13 cellular contexts compared by ENCODE assay signal in the genomic region with DNA sequence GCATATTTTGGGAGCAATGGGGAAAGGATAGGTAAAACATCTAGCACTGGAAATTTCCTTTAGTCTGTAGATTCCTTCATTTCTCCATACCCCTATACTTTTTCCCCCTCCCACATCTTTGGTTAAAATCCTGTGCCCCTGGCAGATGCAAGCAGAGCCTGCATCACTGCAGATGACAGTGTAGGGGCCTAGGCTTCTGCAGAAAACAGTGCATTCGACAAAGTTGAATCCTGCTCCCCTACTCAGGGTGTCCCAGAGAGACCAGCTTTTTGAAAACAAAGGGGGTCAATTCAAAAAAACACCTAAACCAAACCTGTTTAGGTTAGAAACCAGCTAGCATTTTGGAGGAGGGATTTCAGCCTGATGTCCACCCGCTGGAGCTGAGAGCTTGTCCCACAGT. TPM values are rescaled to one million over a fixed set of nuclear protein-coding genes. Genes with fewer than 3 reads are reported as not detected.
A peak's percentile ranks its signal among the peaks of the same experiment; 100 is the strongest.
DNase-seq lines count a peak whose midpoint lies in the region; ATAC-seq and TF ChIP-seq lines count a peak whose summit lies in the region.
"Had no signal": no experiment of that assay in that cellular context is flagged by ENCODE, and none has a peak within 500 bp of the region (broad histone marks: within the 10 kb centered on the region; RNA-seq: fewer than 3 reads in every experiment).

No MANE protein-coding gene starts in this region.

- WGBS in hepatocyte (ENCODE audit: low lambda C conversion rate, missing lambda C conversion rate), result 82% methylated on average over 2 of the region's 2 CpGs

- H3K4me3 Mint-ChIP-seq in naive thymus-derived CD4-positive, alpha-beta T cell, result no peak overlapping the region
- H3K4me3 Mint-ChIP-seq: activated CD8-positive, alpha-beta memory T cell treated with anti-CD3 and anti-CD28 coated beads, Interleukin-2, amount 10 ng/mL, durations not matched to agents 7 days and 5 days; stimulated activated naive CD8-positive, alpha-beta T cell treated with anti-CD3 and anti-CD28 coated beads, Interleukin-15, Interleukin-2, amounts not matched to agents 100 ng/mL and 50 ng/mL, for 24 hours had no signal

- H3K27me3 ChIP-seq in ascending aorta (no peaks in the 10 kb centered on the region), hepatocyte (no peaks in the 10 kb centered on the region), stomach smooth muscle (ENCODE audit: control insufficient read depth in 1 of 2, insufficient read depth in 2 of 2, low read length in 2 of 2) (no peaks in the 10 kb centered on the region)
- no peaks in the 10 kb centered on the region for H3K27me3 ChIP-seq in naive thymus-derived CD4-positive, alpha-beta T cell (ENCODE audit: control insufficient read depth in 2 of 2, insufficient read depth in 2 of 2, low read length in 2 of 2)

- H3K27ac ChIP-seq in ascending aorta (peak overlapping the region; percentile 80 to 94), hepatocyte (peak overlapping the region; percentile 81), stomach smooth muscle (ENCODE audit: low read length) (peak overlapping the region; percentile 81)
- no peak overlapping the region for H3K27ac ChIP-seq in naive thymus-derived CD4-positive, alpha-beta T cell (ENCODE audit: low read depth, low read length)

- peaks cover 8 to 25% (median 16%) of the 10 kb centered on the region in 7 donors for H3K4me1 Mint-ChIP-seq in naive thymus-derived CD4-positive, alpha-beta T cell

- H3K9ac ChIP-seq in stomach smooth muscle (ENCODE audit: low read length in 2 of 2), result peak overlapping the region; percentile 5 to 69

- no peak overlapping the region for H2AFZ ChIP-seq in hepatocyte

- H3K9me3 Mint-ChIP-seq in naive thymus-derived CD4-positive, alpha-beta T cell, result no peaks in the 10 kb centered on the region
- H3K9me3 Mint-ChIP-seq: stimulated activated naive CD8-positive, alpha-beta T cell treated with anti-CD3 and anti-CD28 coated beads, Interleukin-15, Interleukin-2, amounts not matched to agents 100 ng/mL and 50 ng/mL, for 24 hours had no signal

- CTCF ChIA-PET in naive thymus-derived CD4-positive, alpha-beta T cell (lab: Charles Lee), result no interaction called here

- H3K27me3 Mint-ChIP-seq in naive thymus-derived CD4-positive, alpha-beta T cell, result peaks cover 11 to 26% (median 23%) of the 10 kb centered on the region in 5 donors

- POLR2A ChIA-PET in naive thymus-derived CD4-positive, alpha-beta T cell (lab: Charles Lee), result no interaction called here

- intact Hi-C loops in ascending aorta (cut with DNase I), result loop anchor here (2.0 to 5.0 kb wide), 2 partner anchors 19 to 42 kb away; no protein-coding TSS in a partner anchor
- intact Hi-C loops in naive thymus-derived CD4-positive, alpha-beta T cell (cut with micrococcal nuclease), result no loop called here

- H3K4me3 ChIP-seq in ascending aorta (peak overlapping the region in 1 of 2 donors; percentile 62), hepatocyte (no peak overlapping the region), stomach smooth muscle (ENCODE audit: low read length in 2 of 2) (peak overlapping the region; percentile 45 to 73)
- H3K4me3 ChIP-seq in naive thymus-derived CD4-positive, alpha-beta T cell (ENCODE audit: low read length), result no peak overlapping the region

- H3K4me2 ChIP-seq in hepatocyte, result peak overlapping the region; percentile 67

- no peaks in the 10 kb centered on the region for H3K9me3 ChIP-seq in ascending aorta
- H3K9me3 ChIP-seq in hepatocyte (ENCODE audit: low read depth), result no peaks in the 10 kb centered on the region
- H3K9me3 ChIP-seq in stomach smooth muscle (ENCODE audit: control insufficient read depth in 2 of 2, low read length in 2 of 2), result no peaks in the 10 kb centered on the region
- H3K9me3 ChIP-seq in naive thymus-derived CD4-positive, alpha-beta T cell (ENCODE audit: control insufficient read depth in 2 of 3, low read length in 3 of 3), result no peaks in the 10 kb centered on the region

- no peaks in the 10 kb centered on the region for H3K36me3 ChIP-seq in ascending aorta
- H3K36me3 ChIP-seq in hepatocyte (replicated peaks; ENCODE audit: insufficient read depth, low read depth), result no peaks in the 10 kb centered on the region
- H3K36me3 ChIP-seq in stomach smooth muscle (ENCODE audit: control insufficient read depth in 2 of 2, insufficient read depth in 2 of 2, low read length in 2 of 2), result no peaks in the 10 kb centered on the region
- no peaks in the 10 kb centered on the region for H3K36me3 ChIP-seq in naive thymus-derived CD4-positive, alpha-beta T cell (ENCODE audit: control insufficient read depth in 2 of 3, insufficient read depth in 3 of 3, low read length in 3 of 3)

- H3K27ac Mint-ChIP-seq in naive thymus-derived CD4-positive, alpha-beta T cell, result no peak overlapping the region
- H3K27ac Mint-ChIP-seq: activated CD8-positive, alpha-beta memory T cell treated with anti-CD3 and anti-CD28 coated beads, Interleukin-2, amount 10 ng/mL, durations not matched to agents 7 days and 5 days; stimulated activated naive CD8-positive, alpha-beta T cell treated with anti-CD3 and anti-CD28 coated beads, Interleukin-15, Interleukin-2, amounts not matched to agents 100 ng/mL and 50 ng/mL, for 24 hours had no signal

- peaks cover 11 to 35% of the 10 kb centered on the region in 2 donors for H3K4me1 ChIP-seq in ascending aorta
- H3K4me1 ChIP-seq in hepatocyte (ENCODE audit: insufficient read depth), result peaks cover 10% of the 10 kb centered on the region
- H3K4me1 ChIP-seq in stomach smooth muscle (ENCODE audit: control insufficient read depth, insufficient read depth, low read length), result peaks cover 36% of the 10 kb centered on the region
- H3K4me1 ChIP-seq in naive thymus-derived CD4-positive, alpha-beta T cell (ENCODE audit: control insufficient read depth in 2 of 2, insufficient read depth in 2 of 2, low read length in 2 of 2), result no peaks in the 10 kb centered on the region

- TF ChIP-seq CTCF in ascending aorta (IDR thresholded peaks at IDR 0.05) (no peak), hepatocyte (IDR thresholded peaks at IDR 0.05; ENCODE audit: poor library complexity) (no peak)

- H3K36me3 Mint-ChIP-seq in naive thymus-derived CD4-positive, alpha-beta T cell, result no peaks in the 10 kb centered on the region
- H3K36me3 Mint-ChIP-seq: activated CD8-positive, alpha-beta memory T cell treated with anti-CD3 and anti-CD28 coated beads, Interleukin-2, amount 10 ng/mL, durations not matched to agents 7 days and 5 days had no signal

- H4K20me1 ChIP-seq in hepatocyte (ENCODE audit: insufficient read depth, poor library complexity, severe bottlenecking), result no peaks in the 10 kb centered on the region

- H3K9me2 ChIP-seq in hepatocyte (replicated peaks; ENCODE audit: insufficient read depth), result no peaks in the 10 kb centered on the region

- no peak for ATAC-seq in naive thymus-derived CD4-positive, alpha-beta T cell
- ATAC-seq in HG03469 (IDR thresholded peaks at IDR 0.05; ENCODE audit: unreplicated experiment), result no peak
- ATAC-seq in HG02840 (IDR thresholded peaks at IDR 0.05; ENCODE audit: low FRiP score, unreplicated experiment), result no peak
- ATAC-seq: activated CD8-positive, alpha-beta memory T cell treated with anti-CD3 and anti-CD28 coated beads, Interleukin-2, amount 10 ng/mL, durations not matched to agents 7 days and 5 days had no signal

- DNase-seq in Ammon's horn (ENCODE audit: low spot score) (peak; percentile 34), ascending aorta (ENCODE audit: low spot score in 2 of 2) (no peak), hepatocyte (ENCODE audit: low spot score) (no peak), NCI-H69 (lab: John Stamatoyannopoulos, UW) (no peak)
- DNase-seq in naive thymus-derived CD4-positive, alpha-beta T cell, result no peak
- DNase-seq: activated CD4-positive, CD25-positive, alpha-beta regulatory T cell; activated CD8-positive, alpha-beta memory T cell treated with anti-CD3 and anti-CD28 coated beads, Interleukin-2, amount 10 ng/mL, durations not matched to agents 7 days and 5 days; NCI-H526 treated with DMSO at 0.1 percent for 48 hours; T-helper 1 cell had no signal

- H3K79me2 ChIP-seq in hepatocyte, result no peaks in the 10 kb centered on the region

RNA-seq across cellular contexts. Expression of gene BLID, which starts 43.8 kb away (rescaled TPM):
- not detected for total RNA-seq in ascending aorta
- total RNA-seq in hepatocyte, result 1.7 and 2.3 TPM in 2 replicates
- 0.41 and 0.99 TPM in 2 replicates for polyA plus RNA-seq in hepatocyte
- not detected for total RNA-seq in naive thymus-derived CD4-positive, alpha-beta T cell
- not detected for polyA plus RNA-seq in naive thymus-derived CD4-positive, alpha-beta T cell
- total RNA-seq: activated CD8-positive, alpha-beta memory T cell treated with anti-CD3 and anti-CD28 coated beads, Interleukin-2, amount 10 ng/mL, durations not matched to agents 7 days and 5 days had no signal

Comparison
In these comparisons a context has a peak if more than half of its experiments do, and no peak if none do; other contexts are left out.
1. H3K4me3 ChIP-seq: peak in stomach smooth muscle (2 of 2); none in hepatocyte (single experiment) and naive thymus-derived CD4-positive, alpha-beta T cell (single experiment).